15 cellular contexts compared by ENCODE assay signal in genomic region chr5:139675825-139676224, GRCh38. TPM values are rescaled to one million over a fixed set of nuclear protein-coding genes. Genes with fewer than 3 reads are reported as not detected.
DNase-seq lines count a peak whose midpoint lies in the region; ATAC-seq, FAIRE-seq and TF ChIP-seq lines count a peak whose summit lies in the region.
"Had no signal": no experiment of that assay in that cellular context is flagged by ENCODE, and none has a peak within 500 bp of the region (broad histone marks: within the 10 kb centered on the region; RNA-seq: fewer than 3 reads in every experiment).

No MANE protein-coding gene starts in this region.

- H3K4me3 ChIP-seq in A673 (ENCODE audit: low read depth, low read length, poor library complexity, severe bottlenecking), result no peak overlapping the region
- H3K4me3 ChIP-seq in Loucy (ENCODE audit: low read length, poor library complexity, severe bottlenecking), result no peak overlapping the region
- H3K4me3 ChIP-seq in pancreas, result no peak overlapping the region

- no peak overlapping the region for H3K27ac Mint-ChIP-seq in HFFc6
- H3K27ac Mint-ChIP-seq: activated CD4-positive, alpha-beta memory T cell treated with anti-CD3 and anti-CD28 coated beads for 36 hours had no signal

- no peak for TF ChIP-seq CTCF in A673 (conservative IDR thresholded peaks at IDR 0.05; ENCODE audit: low read depth, low read length)
- TF ChIP-seq CTCF in Loucy (conservative IDR thresholded peaks at IDR 0.05; ENCODE audit: low read length), result no peak
- no peak for TF ChIP-seq CTCF in pancreas (IDR thresholded peaks at IDR 0.05)
- no peak for TF ChIP-seq CTCF in HFFc6 (IDR thresholded peaks at IDR 0.05)

- 61% methylated on average over 4 of the region's 4 CpGs for WGBS in pancreas, 2 donors

- peaks cover 7% of the 10 kb centered on the region for H3K27me3 Mint-ChIP-seq in HFFc6 (ENCODE audit: insufficient read depth)
- H3K27me3 Mint-ChIP-seq: activated CD4-positive, alpha-beta memory T cell treated with anti-CD3 and anti-CD28 coated beads for 36 hours; CD4-positive, alpha-beta memory T cell; naive B cell had no signal

- no peaks in the 10 kb centered on the region for H3K36me3 Mint-ChIP-seq in HFFc6 (ENCODE audit: low read depth)
- H3K36me3 Mint-ChIP-seq: activated CD4-positive, alpha-beta memory T cell treated with anti-CD3 and anti-CD28 coated beads for 36 hours; CD4-positive, alpha-beta memory T cell had no signal

- no peaks in the 10 kb centered on the region for H3K9me2 ChIP-seq in Loucy (replicated peaks; ENCODE audit: low read depth, low read length)

- H3K27ac ChIP-seq in A673 (ENCODE audit: low read depth, low read length, poor library complexity, severe bottlenecking) (peak overlapping the region; percentile 30), cingulate gyrus (ENCODE audit: low read depth, low read length) (peak overlapping the region; percentile 87), pancreas (peak overlapping the region in 3 of 4 donors; percentile 22 to 48 (median 42))

- H3K36me3 ChIP-seq in A673 (ENCODE audit: insufficient read depth, low read length, poor library complexity, severe bottlenecking) (no peaks in the 10 kb centered on the region), Loucy (ENCODE audit: insufficient read depth, low read length) (peaks cover 35% of the 10 kb centered on the region; the same call in 1 of the 2 replicates), pancreas (peaks cover 0 to 14% (median 5%) of the 10 kb centered on the region in 3 donors)

- peaks cover 6% of the 10 kb centered on the region for H3F3A ChIP-seq in Loucy (ENCODE audit: low read depth)

- peaks cover 89% of the 10 kb centered on the region for H4K20me1 ChIP-seq in Loucy (ENCODE audit: insufficient read depth, low read length, poor library complexity, severe bottlenecking)

- peak overlapping the region; percentile 20 for H3K9ac ChIP-seq in Loucy (ENCODE audit: low read depth, low read length, poor library complexity, severe bottlenecking)

- no peaks in the 10 kb centered on the region for H3K27me3 ChIP-seq in A673 (replicated peaks; ENCODE audit: insufficient read depth, low read depth, low read length, poor library complexity)
- no peaks in the 10 kb centered on the region for H3K27me3 ChIP-seq in Loucy (ENCODE audit: insufficient read depth, low read length, poor library complexity, severe bottlenecking)
- H3K27me3 ChIP-seq in pancreas, result no peaks in the 10 kb centered on the region

- CTCF ChIA-PET in A673 (lab: Charles Lee), result no interaction called here

- peaks cover 26% of the 10 kb centered on the region for H3K4me1 Mint-ChIP-seq in HFFc6 (ENCODE audit: low read depth)
- H3K4me1 Mint-ChIP-seq: CD4-positive, alpha-beta memory T cell had no signal

- no peak for FAIRE-seq in pancreas (lab: Jason Lieb, UNC)
- FAIRE-seq: frontal cortex had no signal

- H3K4me3 Mint-ChIP-seq in HFFc6, result no peak overlapping the region
- H3K4me3 Mint-ChIP-seq: activated CD4-positive, alpha-beta memory T cell treated with anti-CD3 and anti-CD28 coated beads for 36 hours; CD4-positive, alpha-beta memory T cell; H9; naive B cell had no signal

- H3K4me1 ChIP-seq in A673 (ENCODE audit: insufficient read depth, low read length, poor library complexity, severe bottlenecking) (peaks cover 8% of the 10 kb centered on the region), Loucy (ENCODE audit: insufficient read depth, low read length, poor library complexity, severe bottlenecking) (peaks cover 49% of the 10 kb centered on the region), pancreas (peaks cover 49 to 69% (median 59%) of the 10 kb centered on the region in 3 donors)

- intact Hi-C loops in A673 (cut with micrococcal nuclease; ENCODE audit: unreplicated experiment), result no loop called here
- intact Hi-C loops in pancreas (cut with DNase I), result no loop called here
- intact Hi-C loops in posterior cingulate gyrus (cut with DNase I), result no loop called here

- no peak overlapping the region for H2AFZ ChIP-seq in Loucy (ENCODE audit: low read length)

- POLR2A ChIA-PET in A673 (lab: Charles Lee; ENCODE audit: low non-redundant PET), result no interaction called here

- peaks cover 98% of the 10 kb centered on the region for H3K79me2 ChIP-seq in Loucy (ENCODE audit: insufficient read depth, low read length)

- no TSS peak for BruUV-seq in A673 (replicated peaks; lab: Mats Ljungman, UMichigan)

- peak overlapping the region; percentile 4 for H3K4me2 ChIP-seq in Loucy (ENCODE audit: low read depth, low read length, poor library complexity, severe bottlenecking)

- DNase-seq in A673 (ENCODE audit: low spot score), result no peak
- peak in 1 of 6 donors; percentile 55 for DNase-seq in pancreas
- DNase-seq in HuH-7.5 (ENCODE audit: low spot score), result no peak
- no peak for DNase-seq in HFFc6
- no peak for DNase-seq in posterior cingulate gyrus
- DNase-seq: activated CD4-positive, alpha-beta memory T cell treated with anti-CD3 and anti-CD28 coated beads for 36 hours; CD4-positive, alpha-beta memory T cell; H9; naive B cell; NCI-H1436; NCI-H82 had no signal

- H3K9me3 ChIP-seq in A673 (ENCODE audit: low read depth, low read length, poor library complexity, severe bottlenecking) (no peaks in the 10 kb centered on the region), Loucy (ENCODE audit: insufficient read depth, low read depth, low read length) (no peaks in the 10 kb centered on the region), pancreas (no peaks in the 10 kb centered on the region)

- no peaks in the 10 kb centered on the region for H3K9me3 Mint-ChIP-seq in HFFc6
- H3K9me3 Mint-ChIP-seq: activated CD4-positive, alpha-beta memory T cell treated with anti-CD3 and anti-CD28 coated beads for 36 hours; CD4-positive, alpha-beta memory T cell; H9; naive B cell had no signal

- no peak for ATAC-seq in pancreas
- ATAC-seq in HG03378 (IDR thresholded peaks at IDR 0.05; ENCODE audit: unreplicated experiment), result no peak

RNA-seq across cellular contexts. Expression of gene CXXC5, which starts 27.7 kb away (rescaled TPM):
- total RNA-seq in A673 (2021) (56.4 and 57.2 TPM in 2 replicates), pancreas (10 to 100 TPM; 39.5 to 70.5 (median 45.4) TPM)
- 10 to 100 TPM; 33.0 to 36.4 TPM for polyA plus RNA-seq in pancreas
- 10 to 100 TPM; 46.4 to 58.5 (median 49.2) TPM for total RNA-seq in HFFc6 (2021; fragmentation: NEBNext Ultra II Directional; extraction: Animal tissue kit (Norgen Biotek cat#: 25700))

Comparison
In these comparisons a context has a peak if more than half of its experiments do, and no peak if none do; other contexts are left out.
1. H3K27ac ChIP-seq: peak in every context shown above with its lines; median percentile 87 in cingulate gyrus; 42 in pancreas; 30 in A673.